In the genomic region with DNA sequence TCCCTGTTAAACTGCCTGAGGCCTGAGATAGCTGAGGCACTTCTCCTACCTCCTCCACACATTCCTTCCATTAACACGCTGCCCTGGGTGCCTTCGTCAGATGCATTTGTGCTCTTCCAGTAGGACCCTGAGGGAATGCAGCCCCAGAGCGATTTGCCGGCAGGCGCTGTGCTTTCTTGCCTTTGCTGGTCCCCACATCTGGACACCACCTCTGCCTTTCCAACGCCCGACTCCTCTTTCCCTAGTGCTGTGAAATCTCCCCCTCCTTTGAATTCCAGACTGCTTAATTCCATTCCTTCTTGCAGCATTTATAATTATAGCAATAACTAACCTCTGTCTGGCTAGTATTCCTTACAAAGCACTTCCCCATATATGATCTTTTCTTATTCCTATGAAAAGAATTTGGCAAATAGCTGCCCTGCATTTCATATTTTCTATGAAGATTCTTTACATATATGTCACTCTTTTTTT, we compare ENCODE assay signal across 19 cellular contexts.
A peak's percentile ranks its signal among the peaks of the same experiment; 100 is the strongest.
DNase-seq lines count a peak whose midpoint lies in the region; ATAC-seq and TF ChIP-seq lines count a peak whose summit lies in the region.
"Had no signal": no experiment of that assay in that cellular context is flagged by ENCODE, and none has a peak within 500 bp of the region (broad histone marks: within the 10 kb centered on the region; RNA-seq: fewer than 3 reads in every experiment).

No MANE protein-coding gene starts in this region.

- no peaks in the 10 kb centered on the region for H3K4me1 ChIP-seq in H9 (ENCODE audit: insufficient read depth, low read length)
- H3K4me1 ChIP-seq: left lung had no signal

- peaks cover 20% of the 10 kb centered on the region for H3K36me3 Mint-ChIP-seq in HFFc6 (ENCODE audit: low read depth)
- H3K36me3 Mint-ChIP-seq in neural crest cell (ENCODE audit: low read depth) = no peaks in the 10 kb centered on the region
- H3K36me3 Mint-ChIP-seq in H9 (ENCODE audit: insufficient read depth in 1 of 3, low read depth in 3 of 3) = no peaks in the 10 kb centered on the region
- H3K36me3 Mint-ChIP-seq: naive B cell; stimulated activated naive B cell treated with anti-CD40 and anti-IgM and Interleukin-4, amounts not matched to agents 10 μg/mL and 1 μg/mL and 100 μg/mL, for 72 hours had no signal

- TF ChIP-seq CTCF in AG09309 (IDR thresholded peaks at IDR 0.05; ENCODE audit: control insufficient read depth, insufficient read depth, low read depth, low read length, missing control alignments) (no peak), HFFc6 (IDR thresholded peaks at IDR 0.05) (no peak), neural crest cell (conservative IDR thresholded peaks at IDR 0.05) (no peak), H9 (conservative IDR thresholded peaks at IDR 0.05) (no peak)

- H3K79me1 ChIP-seq in H9 (ENCODE audit: insufficient read depth, low read depth, low read length, poor library complexity, severe bottlenecking) = no peaks in the 10 kb centered on the region

- no peak overlapping the region for H2BK12ac ChIP-seq in H9 (ENCODE audit: insufficient read length, low read depth, low read length)

- H3K9me3 Mint-ChIP-seq in HFFc6 (no peaks in the 10 kb centered on the region), neural crest cell (no peaks in the 10 kb centered on the region), H9 (no peaks in the 10 kb centered on the region)
- H3K9me3 Mint-ChIP-seq: naive B cell; stimulated activated naive B cell treated with anti-CD40 and anti-IgM and Interleukin-4, amounts not matched to agents 10 μg/mL and 1 μg/mL and 100 μg/mL, for 72 hours had no signal

- no peak overlapping the region for H3K4me2 ChIP-seq in H9 (ENCODE audit: insufficient read depth, insufficient read length, low read length)

- H3K56ac ChIP-seq in H9 (ENCODE audit: insufficient read length, low read depth, low read length) = no peak overlapping the region

- H4K20me1 ChIP-seq in H9 (ENCODE audit: control insufficient read depth, insufficient read depth, insufficient read length) = no peaks in the 10 kb centered on the region

- H2BK5ac ChIP-seq in H9 (ENCODE audit: insufficient read length, low read length) = no peak overlapping the region

- H3K79me2 ChIP-seq in H9 (ENCODE audit: insufficient read depth, low read length) = no peaks in the 10 kb centered on the region

- no peak overlapping the region for H2AFZ ChIP-seq in H9 (ENCODE audit: low read length)

- H3K4ac ChIP-seq in H9 (ENCODE audit: low read depth, low read length) = no peak overlapping the region

- H3K4me3 Mint-ChIP-seq in HFFc6 (peak overlapping the region; percentile 59), neural crest cell (no peak overlapping the region), H9 (no peak overlapping the region)
- H3K4me3 Mint-ChIP-seq: naive B cell; stimulated activated naive B cell treated with anti-CD40 and anti-IgM and Interleukin-4, amounts not matched to agents 10 μg/mL and 1 μg/mL and 100 μg/mL, for 72 hours had no signal

- no peak overlapping the region for H2AK5ac ChIP-seq in H9 (ENCODE audit: insufficient read length, low read length)

- H3K27me3 ChIP-seq in H9 (ENCODE audit: insufficient read depth, low read length) = no peaks in the 10 kb centered on the region; the same call in 1 of the 2 replicates

- H3K4me1 Mint-ChIP-seq in HFFc6 (ENCODE audit: low read depth) (peaks cover 75% of the 10 kb centered on the region), neural crest cell (peaks cover 17% of the 10 kb centered on the region), H9 (peaks cover 5 to 10% of the 10 kb centered on the region in 2 experiments; a peak in 3 of 4 replicates)
- H3K4me1 Mint-ChIP-seq: naive B cell had no signal

- H3K14ac ChIP-seq in H9 (ENCODE audit: insufficient read depth, low read length) = no peak overlapping the region

- H3K27me3 Mint-ChIP-seq in HFFc6 (ENCODE audit: insufficient read depth) (no peaks in the 10 kb centered on the region), neural crest cell (ENCODE audit: low read depth) (no peaks in the 10 kb centered on the region), H9 (ENCODE audit: low read depth) (no peaks in the 10 kb centered on the region)

- no peak overlapping the region for H3K23ac ChIP-seq in H9 (ENCODE audit: insufficient read length, low read depth, low read length)

- no peak overlapping the region for H4K91ac ChIP-seq in H9 (ENCODE audit: insufficient read length, low read depth, low read length)

- no peak overlapping the region for H3K9ac ChIP-seq in H9 (ENCODE audit: extremely low read depth, insufficient read length, low read length)

- H2BK15ac ChIP-seq in H9 (ENCODE audit: low read depth, low read length) = no peak overlapping the region

- H2BK120ac ChIP-seq in H9 (ENCODE audit: low read depth, low read length, poor library complexity, severe bottlenecking) = no peak overlapping the region

- H2BK20ac ChIP-seq in H9 (ENCODE audit: low read depth, low read length, poor library complexity, severe bottlenecking) = no peak overlapping the region

- no peaks in the 10 kb centered on the region for H3K9me3 ChIP-seq in H9 (ENCODE audit: control insufficient read depth, low read depth, low read length)
- H3K9me3 ChIP-seq: left lung had no signal

- no peak overlapping the region for H3K4me3 ChIP-seq in AG09309 (ENCODE audit: control insufficient read depth, low read depth, low read length)
- H3K4me3 ChIP-seq: GM12878, left lung had no signal

- peak; percentile 52 for DNase-seq in AG09309 (ENCODE audit: low read depth)
- DNase-seq in HFFc6 = peak; percentile 58
- DNase-seq in dedifferentiated amniotic fluid mesenchymal stem cell (ENCODE audit: extremely low spot score) = peak; percentile 59
- no peak for DNase-seq in neural crest cell (ENCODE audit: low read depth, low spot score)
- DNase-seq in H9 = no peak
- DNase-seq in NCI-H2081 treated with DMSO at 0.1 percent for 48 hours (lab: John Stamatoyannopoulos, UW) = no peak
- DNase-seq: activated CD4-positive, alpha-beta T cell treated with anti-CD3 and anti-CD28 coated beads, Interleukin-2, amount 50 U/mL, for 4 hours; activated naive CD4-positive, alpha-beta T cell treated with anti-CD3 and anti-CD28 coated beads, Interleukin-2, amount 50 U/mL, for 16 hours; activated T-cell treated with anti-CD3 and anti-CD28 coated beads, Interleukin-2, amount 50 U/mL, for 1 hour; effector memory CD4-positive, alpha-beta T cell; left lung; naive B cell; NCI-H187 treated with DMSO at 0.1 percent for 48 hours; NCI-H446 treated with DMSO at 0.1 percent for 48 hours; Right ventricle myocardium superior; stimulated activated naive B cell treated with anti-CD40 and anti-IgM and Interleukin-4, amounts not matched to agents 10 μg/mL and 1 μg/mL and 100 μg/mL, for 72 hours had no signal

- H3K27ac Mint-ChIP-seq in HFFc6 (peak overlapping the region; percentile 86), neural crest cell (ENCODE audit: unreplicated experiment) (peak overlapping the region; percentile 48), H9 (peak overlapping the region in 1 of 3 experiments; percentile 66; a peak in 1 of 7 replicates)
- H3K27ac Mint-ChIP-seq: stimulated activated naive B cell treated with anti-CD40 and anti-IgM and Interleukin-4, amounts not matched to agents 10 μg/mL and 1 μg/mL and 100 μg/mL, for 72 hours had no signal

- ATAC-seq in HG02571 (IDR thresholded peaks at IDR 0.05; ENCODE audit: unreplicated experiment) (no peak), GM21723 (IDR thresholded peaks at IDR 0.05; ENCODE audit: unreplicated experiment) (no peak)
- ATAC-seq: GM12878; stimulated activated naive B cell treated with anti-CD40 and anti-IgM and Interleukin-4, amounts not matched to agents 10 μg/mL and 1 μg/mL and 100 μg/mL, for 72 hours had no signal

- no peak overlapping the region for H3K27ac ChIP-seq in H9 (ENCODE audit: insufficient read length, low read depth, low read length)
- H3K27ac ChIP-seq: left lung had no signal

- H4K8ac ChIP-seq in H9 (replicated peaks; ENCODE audit: insufficient read length, low read depth, low read length) = no peak overlapping the region

- H3K23me2 ChIP-seq in H9 (ENCODE audit: insufficient read length, low read depth, low read length, poor library complexity, severe bottlenecking) = no peaks in the 10 kb centered on the region

- H4K5ac ChIP-seq in H9 (ENCODE audit: insufficient read length, low read depth, low read length) = no peak overlapping the region

- WGBS in H9 (ENCODE audit: extremely low coverage, insufficient read length, low lambda C conversion rate) = no CpG with 5 or more reads among the region's 7 CpGs

- no peak overlapping the region for H3K18ac ChIP-seq in H9 (ENCODE audit: insufficient read length, low read depth, low read length)

- no peak overlapping the region for H3T11ph ChIP-seq in H9 (ENCODE audit: low read length)

Comparison
In these comparisons a context has a peak if more than half of its experiments do, and no peak if none do; other contexts are left out.
1. DNase-seq: peak in AG09309 (single experiment), HFFc6 (single experiment) and dedifferentiated amniotic fluid mesenchymal stem cell (single experiment); none in neural crest cell (single experiment), H9 (single experiment) and NCI-H2081 treated with DMSO at 0.1 percent for 48 hours (single experiment).